Comparison of ENCODE assay signal across 15 cellular contexts in the genomic region with DNA sequence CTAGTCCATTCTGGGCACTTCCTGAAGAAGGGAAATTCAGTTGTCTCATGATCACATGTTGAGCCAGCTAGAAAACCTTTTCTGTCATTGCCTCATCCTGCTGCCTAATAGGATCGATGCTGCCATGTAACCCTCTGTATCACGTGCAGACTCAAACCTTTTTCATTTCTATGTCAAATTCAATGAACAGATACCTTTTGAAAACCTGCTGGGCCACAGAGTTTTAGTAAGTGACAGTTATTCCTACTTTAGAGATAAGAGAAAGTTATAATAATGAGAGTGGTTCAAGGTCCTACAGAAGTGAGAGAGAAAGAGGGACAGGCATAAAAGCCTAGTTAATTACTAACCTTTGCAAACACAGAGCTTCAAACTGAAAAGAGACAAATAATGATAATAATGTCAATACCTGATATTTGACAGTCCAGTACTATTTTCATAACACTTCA. TPM values are rescaled to one million over a fixed set of nuclear protein-coding genes. Genes with fewer than 3 reads are reported as not detected.
DNase-seq lines count a peak whose midpoint lies in the region; ATAC-seq, FAIRE-seq and TF ChIP-seq lines count a peak whose summit lies in the region.
"Had no signal": no experiment of that assay in that cellular context is flagged by ENCODE, and none has a peak within 500 bp of the region (broad histone marks: within the 10 kb centered on the region; RNA-seq: fewer than 3 reads in every experiment).

No MANE protein-coding gene starts in this region.

- TF ChIP-seq POLR2A in A549 (IDR thresholded peaks at IDR 0.05; ENCODE audit: low read length), result no peak
- TF ChIP-seq POLR2A in gastrocnemius medialis (IDR thresholded peaks at IDR 0.05), result no peak

- CTCF ChIA-PET in A549 (lab: Yijun Ruan, JAX), result no interaction called here
- CTCF ChIA-PET in WTC11 (lab: Charles Lee), result no interaction called here

- H3K36me3 Mint-ChIP-seq in WTC11, result no peaks in the 10 kb centered on the region
- H3K36me3 Mint-ChIP-seq: activated naive CD8-positive, alpha-beta T cell treated with anti-CD3 and anti-CD28 coated beads, Interleukin-2, amount 10 ng/mL, durations not matched to agents 7 days and 5 days had no signal

- H2AFZ ChIP-seq in keratinocyte (ENCODE audit: control insufficient read depth, low read length), result no peak overlapping the region

- no peaks in the 10 kb centered on the region for H3K9me3 ChIP-seq in A549
- no peaks in the 10 kb centered on the region for H3K9me3 ChIP-seq in keratinocyte (ENCODE audit: control insufficient read depth, low read depth, low read length)
- no peaks in the 10 kb centered on the region for H3K9me3 ChIP-seq in gastrocnemius medialis

- intact Hi-C loops in gastrocnemius medialis (cut with DNase I; ENCODE audit: low total_unique reads), result no loop called here

- in situ Hi-C loops in gastrocnemius medialis (cut with MboI; ENCODE audit: low sequenced_read_pairs in 4 of 4), result no loop called here

- H3K4me3 ChIP-seq in A549, result no peak overlapping the region
- no peak overlapping the region for H3K4me3 ChIP-seq in keratinocyte (ENCODE audit: control insufficient read depth in 2 of 3, extremely low read depth in 1 of 3, insufficient read depth in 2 of 3, low read depth in 1 of 3, low read length in 3 of 3)
- no peak overlapping the region for H3K4me3 ChIP-seq in gastrocnemius medialis

- DNase-seq in A549 (ENCODE audit: low read depth in 1 of 2, low spot score in 1 of 2) (no peak), WTC11 (ENCODE audit: low spot score) (no peak), keratinocyte (ENCODE audit: low read depth, low spot score) (no peak), gastrocnemius medialis (no peak), NCI-H1930 (lab: John Stamatoyannopoulos, UW) (no peak), NCI-H2196 treated with DMSO at 0.1 percent for 48 hours (lab: John Stamatoyannopoulos, UW; ENCODE audit: unreplicated experiment) (no peak), retina (no peak)
- DNase-seq: activated naive CD8-positive, alpha-beta T cell treated with anti-CD3 and anti-CD28 coated beads, Interleukin-2, amount 10 ng/mL, durations not matched to agents 7 days and 5 days; midbrain; NCI-H1092; NCI-H82 had no signal

- peaks cover 2% of the 10 kb centered on the region for H4K20me1 ChIP-seq in keratinocyte (ENCODE audit: control insufficient read depth, extremely low read depth, insufficient read depth, low read length)

- no peak overlapping the region for H3K4me3 Mint-ChIP-seq in WTC11
- H3K4me3 Mint-ChIP-seq: activated naive CD8-positive, alpha-beta T cell treated with anti-CD3 and anti-CD28 coated beads, Interleukin-2, amount 10 ng/mL, durations not matched to agents 7 days and 5 days; activated T-helper 1 cell treated with anti-CD3 and anti-CD28 coated beads, Interleukin-12 subunit alpha, Interleukin-12 subunit beta, Interleukin-2, Interleukin-4 antibody, amounts not matched to agents 30 ng/mL and 10 ng/mL and 1 ng/mL, durations not matched to agents 14 hours and 24 hours and 36 hours; central memory CD8-positive, alpha-beta T cell had no signal

- no peak for TF ChIP-seq CTCF in A549 (IDR thresholded peaks at IDR 0.05)
- TF ChIP-seq CTCF in WTC11 (IDR thresholded peaks at IDR 0.05), result no peak
- no peak for TF ChIP-seq CTCF in keratinocyte (optimal IDR thresholded peaks at IDR 0.05 in 1 of 3, IDR thresholded peaks at IDR 0.05 in 1 of 3, conservative IDR thresholded peaks at IDR 0.05 in 1 of 3; ENCODE audit: extremely low read depth in 1 of 3, insufficient read depth in 2 of 3, low read length in 3 of 3)
- TF ChIP-seq CTCF in gastrocnemius medialis (IDR thresholded peaks at IDR 0.05 in 4 of 5, conservative IDR thresholded peaks at IDR 0.05 in 1 of 5), result no peak

- no peaks in the 10 kb centered on the region for H3K9me1 ChIP-seq in keratinocyte (ENCODE audit: control insufficient read depth, extremely low read depth, insufficient read depth, low read length)

- peaks cover 5% of the 10 kb centered on the region for H3K4me1 Mint-ChIP-seq in WTC11
- H3K4me1 Mint-ChIP-seq: activated naive CD8-positive, alpha-beta T cell treated with anti-CD3 and anti-CD28 coated beads, Interleukin-2, amount 10 ng/mL, durations not matched to agents 7 days and 5 days; central memory CD8-positive, alpha-beta T cell had no signal

- ATAC-seq in A549, result no peak
- ATAC-seq in WTC11, result no peak
- no peak for ATAC-seq in gastrocnemius medialis
- ATAC-seq in HG03342 (IDR thresholded peaks at IDR 0.05; ENCODE audit: unreplicated experiment), result no peak

- H3K4me2 ChIP-seq in A549, result peak overlapping the region; percentile 61
- H3K4me2 ChIP-seq in keratinocyte (ENCODE audit: control insufficient read depth, extremely low read depth, insufficient read depth, low read depth, low read length), result no peak overlapping the region

- no peak for FAIRE-seq in A549 (lab: Jason Lieb, UNC)
- FAIRE-seq in keratinocyte (lab: Jason Lieb, UNC), result peak; percentile 46
- FAIRE-seq: frontal cortex had no signal

- H3K27me3 Mint-ChIP-seq in WTC11 (ENCODE audit: low read depth), result no peaks in the 10 kb centered on the region

- POLR2A ChIA-PET in A549 (lab: Yijun Ruan, JAX) (no interaction called here), WTC11 (lab: Charles Lee) (no interaction called here)

- dilution Hi-C loops in keratinocyte (cut with MboI; ENCODE audit: extremely low pct_ligation_motif_present, low sequenced_read_pairs), result no loop called here

- H3K36me3 ChIP-seq in keratinocyte (ENCODE audit: control insufficient read depth in 2 of 2, extremely low read depth in 1 of 2, insufficient read depth in 2 of 2, low read length in 2 of 2), result no peaks in the 10 kb centered on the region
- no peaks in the 10 kb centered on the region for H3K36me3 ChIP-seq in gastrocnemius medialis

- no peak for TF ChIP-seq RAD21 in A549 (conservative IDR thresholded peaks at IDR 0.05 in 1 of 2, IDR thresholded peaks at IDR 0.05 in 1 of 2)

- H3K27me3 ChIP-seq in keratinocyte (ENCODE audit: control insufficient read depth, extremely low read depth, insufficient read depth, low read length), result no peaks in the 10 kb centered on the region
- peaks cover 0 to 3% (median 0%) of the 10 kb centered on the region in 3 donors for H3K27me3 ChIP-seq in gastrocnemius medialis

- 28% methylated on average over 2 of the region's 2 CpGs for WGBS in A549 (ENCODE audit: missing lambda C conversion rate)

- H3K79me2 ChIP-seq in keratinocyte (ENCODE audit: control insufficient read depth, insufficient read depth, low read length), result no peaks in the 10 kb centered on the region

- peak overlapping the region in 1 of 2 experiments; percentile 14; a peak in 1 of 6 replicates for H3K27ac ChIP-seq in A549
- no peak overlapping the region for H3K27ac ChIP-seq in keratinocyte (ENCODE audit: control insufficient read depth, insufficient read depth, low read length)
- H3K27ac ChIP-seq in gastrocnemius medialis, result peak overlapping the region; percentile 8 to 68 (median 48)

- H3K27ac Mint-ChIP-seq in WTC11, result no peak overlapping the region
- H3K27ac Mint-ChIP-seq: activated naive CD8-positive, alpha-beta T cell treated with anti-CD3 and anti-CD28 coated beads, Interleukin-2, amount 10 ng/mL, durations not matched to agents 7 days and 5 days; activated T-helper 1 cell treated with anti-CD3 and anti-CD28 coated beads, Interleukin-12 subunit alpha, Interleukin-12 subunit beta, Interleukin-2, Interleukin-4 antibody, amounts not matched to agents 30 ng/mL and 10 ng/mL and 1 ng/mL, durations not matched to agents 14 hours and 24 hours and 36 hours had no signal

- H3K9ac ChIP-seq in keratinocyte (ENCODE audit: control insufficient read depth, extremely low read depth, insufficient read depth, low read length), result no peak overlapping the region

- H3K4me1 ChIP-seq in A549 (peaks cover 22% of the 10 kb centered on the region; the same call in 2 of the 3 replicates), keratinocyte (ENCODE audit: control insufficient read depth, extremely low read depth, insufficient read depth, low read length) (peaks cover 20% of the 10 kb centered on the region), gastrocnemius medialis (peaks cover 8 to 10% of the 10 kb centered on the region in 2 donors)

- no peak for TF ChIP-seq EP300 in A549 (IDR thresholded peaks at IDR 0.05)

- no peaks in the 10 kb centered on the region for H3K9me3 Mint-ChIP-seq in WTC11
- H3K9me3 Mint-ChIP-seq: activated naive CD8-positive, alpha-beta T cell treated with anti-CD3 and anti-CD28 coated beads, Interleukin-2, amount 10 ng/mL, durations not matched to agents 7 days and 5 days; activated T-helper 1 cell treated with anti-CD3 and anti-CD28 coated beads, Interleukin-12 subunit alpha, Interleukin-12 subunit beta, Interleukin-2, Interleukin-4 antibody, amounts not matched to agents 30 ng/mL and 10 ng/mL and 1 ng/mL, durations not matched to agents 14 hours and 24 hours and 36 hours; central memory CD8-positive, alpha-beta T cell had no signal

TF ChIP-seq in A549, 52 proteins besides CTCF, POLR2A, EP300 and RAD21 (continues in another document):
- no peak for TF ChIP-seq RFX5 (IDR thresholded peaks at IDR 0.05)

TF ChIP-seq in WTC11, 78 proteins besides CTCF, POLR2A, EP300 and RAD21 (continues in another document):
- TF ChIP-seq, protein P1, sequence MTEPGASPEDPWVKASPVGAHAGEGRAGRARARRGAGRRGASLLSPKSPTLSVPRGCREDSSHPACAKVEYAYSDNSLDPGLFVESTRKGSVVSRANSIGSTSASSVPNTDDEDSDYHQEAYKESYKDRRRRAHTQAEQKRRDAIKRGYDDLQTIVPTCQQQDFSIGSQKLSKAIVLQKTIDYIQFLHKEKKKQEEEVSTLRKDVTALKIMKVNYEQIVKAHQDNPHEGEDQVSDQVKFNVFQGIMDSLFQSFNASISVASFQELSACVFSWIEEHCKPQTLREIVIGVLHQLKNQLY (CRISPR knock-in tag; IDR thresholded peaks at IDR 0.05), result no peak

RNA-seq across cellular contexts. Expression of a gene that starts 46.0 kb away (rescaled TPM):
- polyA plus RNA-seq in A549 (2011; rRNA removed) (5.6 and 6.4 TPM in 2 replicates), A549 (2017; fragmentation: RNase III; extraction: RNeasy Plus Mini Kit Qiagen cat#74134 plus additional on column Dnase treatment) (0.34 to 0.44 TPM (median 0.35 TPM) in 3 replicates), keratinocyte (49.4 to 69.7 TPM (median 63.2 TPM) in 3 replicates)
- polyA plus RNA-seq in A549 (2012; cell fraction: cytosol; rRNA removed), result 0.47 and 0.58 TPM in 2 replicates
- 0.34 and 0.64 TPM in 2 replicates for polyA plus RNA-seq in A549 (2012; cell fraction: nucleus; rRNA removed)
- polyA minus RNA-seq in A549 (2011; rRNA and poly(A)+ RNA removed), result 2.9 and 5.7 TPM in 2 replicates
- total RNA-seq in WTC11 (2021) (6.0 to 7.6 TPM (median 6.7 TPM) in 3 replicates), gastrocnemius medialis (100 to 1,000 TPM in 2 of 4 donors, 10 to 100 TPM in 2; 25.2 to 244 (median 109) TPM)
- 37.8 TPM for polyA plus RNA-seq in keratinocyte (2011; ENCODE audit: low read depth)
- 50.1 and 74.1 TPM in 2 replicates for polyA plus RNA-seq in keratinocyte (2011; cell fraction: cytosol; rRNA removed)
- 49.4 and 56.3 TPM in 2 replicates for polyA plus RNA-seq in keratinocyte (2011; cell fraction: nucleus; rRNA removed)
- 40.7 and 57.5 TPM in 2 replicates for polyA plus RNA-seq in keratinocyte (2012; ENCODE audit: low replicate concordance)
- polyA minus RNA-seq in keratinocyte, result 24.3 to 113 TPM (median 89.0 TPM) in 3 replicates
- 54.1 TPM for polyA minus RNA-seq in keratinocyte (2011; cell fraction: cytosol; rRNA and poly(A)+ RNA removed)
- polyA minus RNA-seq in keratinocyte (2011; cell fraction: nucleus; rRNA and poly(A)+ RNA removed), result 32.5 and 63.0 TPM in 2 replicates
